Comparison of ENCODE assay signal across 8 cellular contexts in the genomic region with DNA sequence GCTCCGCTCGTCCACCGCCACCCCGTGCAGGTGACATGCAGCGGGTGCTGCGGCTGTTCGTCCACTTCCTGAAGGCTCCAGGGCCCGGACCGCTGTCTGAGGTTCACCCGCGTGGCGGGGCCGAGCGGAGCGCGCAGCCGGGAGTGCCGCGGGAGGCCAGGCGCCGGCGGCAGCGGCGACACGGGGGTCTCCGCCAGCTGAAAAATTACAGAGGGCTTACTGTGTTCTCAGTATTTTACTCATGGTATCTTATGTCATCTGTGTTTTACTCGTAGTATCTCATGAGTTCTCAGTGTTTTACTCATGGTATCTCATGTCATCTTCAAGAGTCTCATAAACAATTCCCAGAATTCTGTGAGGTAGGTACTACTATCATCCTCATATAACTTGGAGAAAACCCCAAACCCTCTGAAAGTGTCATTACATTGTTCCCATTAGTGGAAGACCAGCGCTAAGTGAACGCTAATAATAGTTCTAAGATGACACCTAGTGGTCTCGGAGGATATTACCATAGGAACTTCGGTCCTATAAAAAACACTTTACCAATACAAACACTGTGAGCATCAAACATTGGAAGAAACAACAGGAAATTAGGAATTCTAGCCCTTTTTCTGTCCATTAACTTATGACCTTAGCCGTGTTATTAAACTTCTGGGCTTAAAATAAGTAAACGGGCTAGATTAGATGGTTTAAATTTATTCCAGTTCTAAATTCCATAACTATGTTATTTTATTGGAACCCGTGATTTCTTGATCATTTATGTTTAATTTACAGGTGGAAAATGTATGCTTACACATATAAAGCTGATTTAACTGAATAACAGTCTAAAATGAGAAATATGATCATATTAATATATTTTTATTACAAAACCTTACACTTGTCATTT. TPM values are rescaled to one million over a fixed set of nuclear protein-coding genes. Genes with fewer than 3 reads are reported as not detected.
DNase-seq lines count a peak whose midpoint lies in the region; ATAC-seq and TF ChIP-seq lines count a peak whose summit lies in the region.

No MANE protein-coding gene starts in this region.

- H3K27me3 ChIP-seq in esophagus squamous epithelium: peaks cover 0 to 4% (median 0%) of the 10 kb centered on the region in 4 donors
- H3K27me3 ChIP-seq in naive thymus-derived CD4-positive, alpha-beta T cell (ENCODE audit: control insufficient read depth in 2 of 2, insufficient read depth in 2 of 2, low read length in 2 of 2): no peaks in the 10 kb centered on the region
- H3K27me3 ChIP-seq in upper lobe of right lung: no peaks in the 10 kb centered on the region

- TF ChIP-seq CTCF in esophagus squamous epithelium (IDR thresholded peaks at IDR 0.05) (peak; percentile 57 to 86 (median 78)), upper lobe of right lung (IDR thresholded peaks at IDR 0.05) (peak; percentile 77)

- TF ChIP-seq POLR2A in esophagus squamous epithelium (IDR thresholded peaks at IDR 0.05): no peak

- POLR2A ChIA-PET in naive thymus-derived CD4-positive, alpha-beta T cell (lab: Charles Lee): no interaction called here

- peaks cover 0 to 10% (median 3%) of the 10 kb centered on the region in 5 donors for H3K27me3 Mint-ChIP-seq in naive thymus-derived CD4-positive, alpha-beta T cell

- peak; percentile 88 for ATAC-seq in HG03460 (IDR thresholded peaks at IDR 0.05; ENCODE audit: unreplicated experiment)
- ATAC-seq in naive thymus-derived CD4-positive, alpha-beta T cell: peak; percentile 88
- peak; percentile 97 for ATAC-seq in upper lobe of right lung

- H3K9me3 ChIP-seq in esophagus squamous epithelium: no peaks in the 10 kb centered on the region
- H3K9me3 ChIP-seq in naive thymus-derived CD4-positive, alpha-beta T cell (ENCODE audit: control insufficient read depth in 2 of 3, low read length in 3 of 3): no peaks in the 10 kb centered on the region
- no peaks in the 10 kb centered on the region for H3K9me3 ChIP-seq in upper lobe of right lung

- H3K4me3 ChIP-seq in esophagus squamous epithelium: peak overlapping the region; percentile 27 to 67 (median 35)
- peak overlapping the region; percentile 49 for H3K4me3 ChIP-seq in naive thymus-derived CD4-positive, alpha-beta T cell (ENCODE audit: low read length)
- peak overlapping the region; percentile 50 for H3K4me3 ChIP-seq in upper lobe of right lung

- peaks cover 0 to 6% (median 0%) of the 10 kb centered on the region in 11 donors for H3K9me3 Mint-ChIP-seq in naive thymus-derived CD4-positive, alpha-beta T cell

- DNase-seq in COR-L47 (lab: John Stamatoyannopoulos, UW) (peak; percentile 80), GM19240 (ENCODE audit: insufficient read length, low spot score) (peak; percentile 14), NCI-H526 (lab: John Stamatoyannopoulos, UW) (peak; percentile 72 to 87), esophagus squamous epithelium (lab: John Stamatoyannopoulos, UW) (no peak), upper lobe of right lung (no peak)
- peak in 2 of 3 experiments; percentile 5 for DNase-seq in activated CD8-positive, alpha-beta memory T cell treated with anti-CD3 and anti-CD28 coated beads for 48 hours (ENCODE audit: low read depth in 2 of 3, low spot score in 2 of 3)
- peak in 8 of 9 donors; percentile 17 to 58 (median 50) for DNase-seq in naive thymus-derived CD4-positive, alpha-beta T cell

- 4 to 11% methylated on average over 8 to 26 of the region's 34 CpGs for WGBS in esophagus squamous epithelium, 2 donors

- H3K36me3 ChIP-seq in esophagus squamous epithelium (no peaks in the 10 kb centered on the region), upper lobe of right lung (no peaks in the 10 kb centered on the region)
- H3K36me3 ChIP-seq in naive thymus-derived CD4-positive, alpha-beta T cell (ENCODE audit: control insufficient read depth in 2 of 3, insufficient read depth in 3 of 3, low read length in 3 of 3): no peaks in the 10 kb centered on the region

- peaks cover 0 to 5% (median 3%) of the 10 kb centered on the region in 7 donors for H3K4me1 Mint-ChIP-seq in naive thymus-derived CD4-positive, alpha-beta T cell

- intact Hi-C loops in esophagus squamous epithelium (cut with DNase I) (loop anchor here (5.0 kb wide), 1 partner anchor 127 kb away; no protein-coding TSS in a partner anchor), upper lobe of right lung (cut with DNase I) (no loop called here)
- intact Hi-C loops in naive thymus-derived CD4-positive, alpha-beta T cell (cut with micrococcal nuclease): loop anchor here (1.0 to 5.0 kb wide), 7 partner anchors 33 to 426 kb away; partner anchors contain the start of genes ATG2B (in 2 of the 2) and GSKIP (in 2 of the 2)

- no peaks in the 10 kb centered on the region for H3K36me3 Mint-ChIP-seq in naive thymus-derived CD4-positive, alpha-beta T cell

- H3K27ac Mint-ChIP-seq in naive thymus-derived CD4-positive, alpha-beta T cell: peak overlapping the region in 1 of 9 donors; percentile 41

- no peak overlapping the region for H3K27ac ChIP-seq in esophagus squamous epithelium
- no peak overlapping the region for H3K27ac ChIP-seq in naive thymus-derived CD4-positive, alpha-beta T cell (ENCODE audit: low read depth, low read length)
- no peak overlapping the region for H3K27ac ChIP-seq in upper lobe of right lung

- H3K4me1 ChIP-seq in esophagus squamous epithelium: peaks cover 0 to 14% (median 4%) of the 10 kb centered on the region in 3 donors
- H3K4me1 ChIP-seq in naive thymus-derived CD4-positive, alpha-beta T cell (ENCODE audit: control insufficient read depth in 2 of 2, insufficient read depth in 2 of 2, low read length in 2 of 2): no peaks in the 10 kb centered on the region
- H3K4me1 ChIP-seq in upper lobe of right lung: peaks cover 7% of the 10 kb centered on the region

- CTCF ChIA-PET in naive thymus-derived CD4-positive, alpha-beta T cell (lab: Charles Lee): interaction anchor here (0.6 to 2.0 kb wide), 10 partner anchors 16 to 865 kb away, joined by 3 to 15 read pairs (median 3); no protein-coding TSS in a partner anchor

- H3K4me3 Mint-ChIP-seq in naive thymus-derived CD4-positive, alpha-beta T cell: peak overlapping the region; percentile 60 to 84 (median 82)

RNA-seq across cellular contexts. Expression of gene AK7, which starts 32.4 kb away (rescaled TPM):
- total RNA-seq in esophagus squamous epithelium (1 to 10 TPM; 1.2 to 8.2 (median 2.5) TPM), upper lobe of right lung (2.6 TPM)
- total RNA-seq in naive thymus-derived CD4-positive, alpha-beta T cell: under 1 TPM in 3 of 5 experiments, not detected in 2; 0.19 to 0.67 (median 0.58) TPM
- polyA plus RNA-seq in naive thymus-derived CD4-positive, alpha-beta T cell: under 1 TPM; 0.05 to 0.64 TPM

Comparison
In these comparisons a context has a peak if more than half of its experiments do, and no peak if none do; other contexts are left out.
1. DNase-seq: peak in COR-L47 (single experiment), GM19240 (single experiment), NCI-H526 (2 of 2), activated CD8-positive, alpha-beta memory T cell treated with anti-CD3 and anti-CD28 coated beads for 48 hours (2 of 3) and naive thymus-derived CD4-positive, alpha-beta T cell (8 of 9); none in esophagus squamous epithelium (single experiment) and upper lobe of right lung (single experiment).
2. Peak in every context shown above with its lines, with median percentiles within 50 percentile points of each other: ATAC-seq and H3K4me3 ChIP-seq.